Comparison of ENCODE assay signal across 8 cellular contexts in the genomic region with DNA sequence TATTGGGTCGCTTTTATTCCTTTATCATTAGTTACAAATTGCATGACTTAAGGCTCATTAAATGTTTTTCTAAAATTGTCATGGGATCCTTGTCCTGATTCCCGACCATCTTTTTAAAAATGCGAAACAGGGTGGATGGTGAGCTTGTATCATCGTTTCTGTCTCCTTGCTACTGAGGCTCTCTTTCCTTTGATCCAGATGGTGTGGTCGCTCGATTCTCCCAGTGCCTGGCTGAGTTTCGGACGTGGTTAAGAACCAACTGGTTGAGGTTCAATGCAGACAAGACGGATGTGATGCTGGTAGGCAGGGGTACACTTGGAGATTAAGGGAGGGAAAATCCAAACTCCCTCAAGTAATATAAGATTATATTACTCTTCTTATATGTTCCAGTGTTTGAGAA. TPM values are rescaled to one million over a fixed set of nuclear protein-coding genes. Genes with fewer than 3 reads are reported as not detected.
A peak's percentile ranks its signal among the peaks of the same experiment; 100 is the strongest.
DNase-seq lines count a peak whose midpoint lies in the region; ATAC-seq, FAIRE-seq and TF ChIP-seq lines count a peak whose summit lies in the region.

No MANE protein-coding gene starts in this region.

- ATAC-seq in GM19397 (IDR thresholded peaks at IDR 0.05; ENCODE audit: unreplicated experiment): no peak
- ATAC-seq in GM19035 (IDR thresholded peaks at IDR 0.05; ENCODE audit: unreplicated experiment): no peak

- no peaks in the 10 kb centered on the region for H3K27me3 ChIP-seq in bronchial epithelial cell (ENCODE audit: control insufficient read depth, insufficient read depth, low read length)

- TF ChIP-seq CTCF in bronchial epithelial cell (IDR thresholded peaks at IDR 0.05; ENCODE audit: insufficient read depth, low read length, severe bottlenecking): no peak

- H3K9me3 ChIP-seq in ES-I3 (ENCODE audit: control insufficient read depth, insufficient read depth, low read length) (no peaks in the 10 kb centered on the region), mesodermal cell (ENCODE audit: control insufficient read depth, low read length) (no peaks in the 10 kb centered on the region)

- H3K4me3 ChIP-seq in bronchial epithelial cell (ENCODE audit: low read depth, low read length) (peak overlapping the region; percentile 87), mesodermal cell (ENCODE audit: extremely low read depth, insufficient read depth, low read length, poor library complexity, severe bottlenecking) (peak overlapping the region; percentile 56)

- DNase-seq in NCI-H2227 treated with DMSO at 0.1 percent for 48 hours (lab: John Stamatoyannopoulos, UW): peak; percentile 27
- no peak for DNase-seq in bronchial epithelial cell (ENCODE audit: low read depth)
- DNase-seq in NAMALWA (ENCODE audit: low spot score): no peak
- no peak for DNase-seq in NCI-H2196 treated with DMSO at 0.1 percent for 48 hours (lab: John Stamatoyannopoulos, UW; ENCODE audit: unreplicated experiment)

- peak overlapping the region; percentile 93 for H3K27ac ChIP-seq in mesodermal cell (ENCODE audit: low read depth, low read length, severe bottlenecking)

- peak overlapping the region; percentile 76 for H3K9ac ChIP-seq in ES-I3 (ENCODE audit: low read depth, low read length)

- H3K36me3 ChIP-seq in ES-I3 (ENCODE audit: insufficient read depth, low read length) (no peaks in the 10 kb centered on the region), bronchial epithelial cell (ENCODE audit: control insufficient read depth, insufficient read depth, low read length) (no peaks in the 10 kb centered on the region), mesodermal cell (ENCODE audit: control insufficient read depth, insufficient read depth, low read length) (no peaks in the 10 kb centered on the region)

- H3K4me1 ChIP-seq in ES-I3 (ENCODE audit: insufficient read depth, low read length) (peaks cover 7% of the 10 kb centered on the region; the same call in 1 of the 2 replicates), mesodermal cell (ENCODE audit: control insufficient read depth, insufficient read depth, low read length, poor library complexity, severe bottlenecking) (peaks cover 6% of the 10 kb centered on the region)

- 2 to 11% methylated on average over 3 to 6 of the region's 9 CpGs for WGBS in mesodermal cell (ENCODE audit: insufficient coverage in 2 of 2), 2 experiments

- no peak for FAIRE-seq in bronchial epithelial cell (lab: Jason Lieb, UNC)

RNA-seq across cellular contexts. Expression of gene MIER1, which starts 1.2 kb away (rescaled TPM):
- total RNA-seq in bronchial epithelial cell: 16.8 and 21.5 TPM in 2 replicates
- polyA plus RNA-seq in mesodermal cell (2013, experiment 1 of 2): 25.4 TPM
- 30.2 TPM for polyA plus RNA-seq in mesodermal cell (2013, experiment 2 of 2)

RNA-seq across cellular contexts. Expression of gene DNAI4, which starts 1.3 kb away (rescaled TPM):
- 1.3 and 4.6 TPM in 2 replicates for total RNA-seq in bronchial epithelial cell
- 4.0 TPM for polyA plus RNA-seq in mesodermal cell (2013, experiment 1 of 2)
- polyA plus RNA-seq in mesodermal cell (2013, experiment 2 of 2): 4.8 TPM
